ENCODE assay signal across 8 cellular contexts in genomic region chr13:28513745-28514144, GRCh38. TPM values are rescaled to one million over a fixed set of nuclear protein-coding genes. Genes with fewer than 3 reads are reported as not detected.
"Had no signal": no experiment of that assay in that cellular context is flagged by ENCODE, and none has a peak within 500 bp of the region (broad histone marks: within the 10 kb centered on the region; RNA-seq: fewer than 3 reads in every experiment).

No MANE protein-coding gene starts in this region.

- H3K4me3 ChIP-seq: K562 had no signal

- H3K4me3 Mint-ChIP-seq: H9, HFFc6 had no signal

- DNase-seq: GOT3, H9, HCEC 1CT, HFFc6, IMR-90, KG1 had no signal

- H3K9me3 Mint-ChIP-seq: HFFc6 had no signal

- H3K27ac Mint-ChIP-seq: HFFc6 had no signal

- ATAC-seq: K562 had no signal

RNA-seq across cellular contexts. Expression of gene FLT1, which starts 18.8 kb away (rescaled TPM):
- total RNA-seq: HT-29 had no signal
